In the genomic region with DNA sequence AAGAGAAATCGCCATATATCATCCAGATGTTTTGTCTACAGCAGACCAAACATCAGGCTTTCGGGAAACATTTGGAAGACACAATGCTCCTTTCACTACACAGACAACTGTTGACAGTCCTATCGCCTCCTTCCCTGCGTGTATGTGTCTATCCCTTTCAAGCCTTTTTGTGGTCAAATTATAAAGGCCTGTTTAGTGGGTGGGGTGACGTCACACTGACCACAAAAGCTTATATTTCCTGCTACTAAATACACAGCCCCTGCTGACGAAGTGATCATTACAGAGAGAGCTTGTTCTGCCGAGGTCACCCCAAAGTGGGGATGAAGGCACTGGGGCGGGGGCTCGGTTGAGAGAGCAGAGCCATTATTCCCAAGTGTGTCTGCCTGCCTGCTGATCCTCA, we compare ENCODE assay signal across 9 cellular contexts.
DNase-seq lines count a peak whose midpoint lies in the region; ATAC-seq, FAIRE-seq and TF ChIP-seq lines count a peak whose summit lies in the region.
"Had no signal": no experiment of that assay in that cellular context is flagged by ENCODE, and none has a peak within 500 bp of the region (broad histone marks: within the 10 kb centered on the region; RNA-seq: fewer than 3 reads in every experiment).

No MANE protein-coding gene starts in this region.

- peaks cover 9% of the 10 kb centered on the region for H3K4me1 ChIP-seq in CD8-positive, alpha-beta T cell (ENCODE audit: insufficient read depth, low read length)

- in situ Hi-C loops in KBM-7 (cut with MboI; ENCODE audit: low pct_unique_long_range_greater_than_20kb, low sequenced_read_pairs): no loop called here

- H3K4me3 Mint-ChIP-seq in CD8-positive, alpha-beta T cell: no peak overlapping the region
- no peak overlapping the region for H3K4me3 Mint-ChIP-seq in activated CD4-positive, alpha-beta memory T cell treated with anti-CD3 and anti-CD28 coated beads for 36 hours
- peak overlapping the region in 2 of 5 donors; percentile 11 to 29 for H3K4me3 Mint-ChIP-seq in immature natural killer cell
- H3K4me3 Mint-ChIP-seq: dendritic cell treated with granulocyte-macrophage colony-stimulating factor and Interleukin-4, amounts not matched to agents 40 ng/mL and 50 ng/mL, for 4 days had no signal

- peak; percentile 70 for FAIRE-seq in urothelium cell line (lab: Jason Lieb, UNC)

- H3K9me3 Mint-ChIP-seq in CD8-positive, alpha-beta T cell: no peaks in the 10 kb centered on the region
- no peaks in the 10 kb centered on the region for H3K9me3 Mint-ChIP-seq in activated CD4-positive, alpha-beta memory T cell treated with anti-CD3 and anti-CD28 coated beads for 36 hours
- no peaks in the 10 kb centered on the region for H3K9me3 Mint-ChIP-seq in immature natural killer cell
- H3K9me3 Mint-ChIP-seq: dendritic cell treated with granulocyte-macrophage colony-stimulating factor and Interleukin-4, amounts not matched to agents 40 ng/mL and 50 ng/mL, for 4 days had no signal

- no peaks in the 10 kb centered on the region for H3K27me3 ChIP-seq in CD8-positive, alpha-beta T cell (ENCODE audit: insufficient read depth, low read length)

- peak; percentile 34 for ATAC-seq in CD8-positive, alpha-beta T cell
- no peak for ATAC-seq in GM18909 (IDR thresholded peaks at IDR 0.05; ENCODE audit: poor library complexity, unreplicated experiment)
- ATAC-seq in HG02970 (IDR thresholded peaks at IDR 0.05; ENCODE audit: low FRiP score, unreplicated experiment): no peak

- H3K36me3 Mint-ChIP-seq in CD8-positive, alpha-beta T cell: no peaks in the 10 kb centered on the region
- no peaks in the 10 kb centered on the region for H3K36me3 Mint-ChIP-seq in activated CD4-positive, alpha-beta memory T cell treated with anti-CD3 and anti-CD28 coated beads for 36 hours
- no peaks in the 10 kb centered on the region for H3K36me3 Mint-ChIP-seq in immature natural killer cell

- H3K27ac ChIP-seq in CD8-positive, alpha-beta T cell (ENCODE audit: low read depth, low read length): no peak overlapping the region

- CTCF ChIA-PET in CD8-positive, alpha-beta T cell (lab: Charles Lee): no interaction called here
- CTCF ChIA-PET in activated CD4-positive, alpha-beta memory T cell treated with anti-CD3 and anti-CD28 coated beads for 36 hours (lab: Charles Lee): no interaction called here

- no peak for TF ChIP-seq CTCF in CD8-positive, alpha-beta T cell (IDR thresholded peaks at IDR 0.05)

- peaks cover 17% of the 10 kb centered on the region for H3K4me1 Mint-ChIP-seq in CD8-positive, alpha-beta T cell (ENCODE audit: low read depth)
- H3K4me1 Mint-ChIP-seq in activated CD4-positive, alpha-beta memory T cell treated with anti-CD3 and anti-CD28 coated beads for 36 hours (ENCODE audit: low read depth): peaks cover 11% of the 10 kb centered on the region
- peaks cover 11 to 23% of the 10 kb centered on the region in 2 donors for H3K4me1 Mint-ChIP-seq in immature natural killer cell

- peak in 2 of 7 experiments; percentile 19 to 32 for DNase-seq in CD8-positive, alpha-beta T cell
- peak; percentile 67 for DNase-seq in KBM-7
- peak; percentile 46 for DNase-seq in activated CD4-positive, alpha-beta memory T cell treated with anti-CD3 and anti-CD28 coated beads for 36 hours
- DNase-seq in immature natural killer cell: peak; percentile 3 to 43 (median 18)
- DNase-seq in urothelium cell line (ENCODE audit: low spot score): peak; percentile 69
- DNase-seq in D341Med (ENCODE audit: low spot score): no peak

- H3K27me3 Mint-ChIP-seq in CD8-positive, alpha-beta T cell (ENCODE audit: low read depth): peaks cover 19% of the 10 kb centered on the region
- H3K27me3 Mint-ChIP-seq in activated CD4-positive, alpha-beta memory T cell treated with anti-CD3 and anti-CD28 coated beads for 36 hours: peaks cover 15% of the 10 kb centered on the region
- H3K27me3 Mint-ChIP-seq in immature natural killer cell (ENCODE audit: low read depth in 3 of 3): peaks cover 4 to 12% (median 8%) of the 10 kb centered on the region in 3 donors

- no peak overlapping the region for H3K27ac Mint-ChIP-seq in CD8-positive, alpha-beta T cell
- H3K27ac Mint-ChIP-seq in activated CD4-positive, alpha-beta memory T cell treated with anti-CD3 and anti-CD28 coated beads for 36 hours: no peak overlapping the region
- peak overlapping the region in 1 of 6 donors; percentile 10 for H3K27ac Mint-ChIP-seq in immature natural killer cell
- H3K27ac Mint-ChIP-seq: dendritic cell treated with granulocyte-macrophage colony-stimulating factor and Interleukin-4, amounts not matched to agents 40 ng/mL and 50 ng/mL, for 4 days had no signal

- no peaks in the 10 kb centered on the region for H3K36me3 ChIP-seq in CD8-positive, alpha-beta T cell (ENCODE audit: insufficient read depth, low read length)

- POLR2A ChIA-PET in CD8-positive, alpha-beta T cell (lab: Charles Lee): no interaction called here
- POLR2A ChIA-PET in activated CD4-positive, alpha-beta memory T cell treated with anti-CD3 and anti-CD28 coated beads for 36 hours (lab: Charles Lee): no interaction called here

- intact Hi-C loops in CD8-positive, alpha-beta T cell (cut with DNase I, micrococcal nuclease): loop anchor here in 1 of 2 experiments (10.0 kb wide), 1 partner anchor 468 kb away; a partner anchor contains a TSS
- intact Hi-C loops in activated CD4-positive, alpha-beta memory T cell treated with anti-CD3 and anti-CD28 coated beads for 36 hours (cut with micrococcal nuclease): loop anchor here (5.0 kb wide), 1 partner anchor 60 kb away; no protein-coding TSS in a partner anchor

- H3K9me3 ChIP-seq in CD8-positive, alpha-beta T cell (ENCODE audit: low read length): no peaks in the 10 kb centered on the region

- H3K4me3 ChIP-seq in CD8-positive, alpha-beta T cell (ENCODE audit: low read depth, low read length): no peak overlapping the region
